Comparison of ENCODE assay signal across 1 cellular context in genomic region chr19:39824143-39825092, GRCh38.
TF ChIP-seq lines count a peak whose summit lies in the region.

No MANE protein-coding gene starts in this region.

TF ChIP-seq in SK-N-SH treated with all-trans-retinoic acid at 6 μM for 48 hours, 23 proteins besides CTCF, POLR2A, EP300 and RAD21 (continued from another document):
- no peak for TF ChIP-seq TSHZ2 (CRISPR knock-in tag; IDR thresholded peaks at IDR 0.05)
- TF ChIP-seq PATZ1 (CRISPR knock-in tag; IDR thresholded peaks at IDR 0.05; ENCODE audit: borderline replicate concordance), result no peak
- peak; percentile 47; the same call in 1 of the 2 replicates for TF ChIP-seq ZNF8 (CRISPR knock-in tag; IDR thresholded peaks at IDR 0.05)
